In the genomic region with DNA sequence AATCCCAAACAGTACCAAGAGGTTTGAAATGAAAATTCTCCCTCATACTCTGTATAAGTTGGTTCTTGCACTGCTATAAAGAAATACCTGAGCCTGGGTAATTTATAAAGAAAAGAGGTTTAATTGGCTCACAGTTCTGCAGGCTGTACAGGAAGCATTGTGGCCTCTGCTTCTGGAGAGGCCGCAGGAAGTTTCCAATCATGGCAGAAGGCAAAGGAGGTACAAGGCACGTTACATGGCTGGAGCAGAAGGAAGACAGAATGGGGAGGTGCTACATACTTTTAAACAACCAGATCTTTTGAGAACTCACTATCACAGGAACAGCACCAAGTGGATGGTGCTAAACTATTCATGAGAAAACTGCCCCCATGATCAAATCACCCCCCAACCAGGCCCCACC, we compare ENCODE assay signal across 26 cellular contexts.
"Had no signal": no experiment of that assay in that cellular context is flagged by ENCODE, and none has a peak within 500 bp of the region (broad histone marks: within the 10 kb centered on the region; RNA-seq: fewer than 3 reads in every experiment).

No MANE protein-coding gene starts in this region.

- H3K9ac ChIP-seq: neural progenitor cell, parathyroid adenoma had no signal

- H3K27ac ChIP-seq: neural progenitor cell, ovary, parathyroid adenoma, psoas muscle, right lobe of liver, sigmoid colon, suprapubic skin, testis, tibial artery, transverse colon, upper lobe of right lung, uterus had no signal

- H3K4me1 ChIP-seq: neural progenitor cell, parathyroid adenoma, psoas muscle, right lobe of liver, sigmoid colon, suprapubic skin, testis, tibial artery, transverse colon, upper lobe of right lung, uterus had no signal

- H3K36me3 ChIP-seq: neural progenitor cell, ovary, right lobe of liver, sigmoid colon, suprapubic skin, tibial artery, transverse colon, upper lobe of right lung, uterus had no signal

- DNase-seq: natural killer cell; occipital lobe; ovary; posterior cingulate gyrus; psoas muscle; right cardiac atrium; right lobe of liver; sigmoid colon; small intestine; stimulated activated CD4-positive, alpha-beta T cell treated with anti-CD3 and anti-CD28 coated beads, Interleukin-15, amount 100 ng/mL, for 24 hours; stimulated activated CD4-positive, alpha-beta T cell treated with anti-CD3 and anti-CD28 coated beads, Interleukin-4, amount 100 ng/mL, for 1 hour; stimulated activated CD4-positive, alpha-beta T cell treated with anti-CD3 and anti-CD28 coated beads, Interleukin-4, amount 100 ng/mL, for 4 hours; stimulated activated CD8-positive, alpha-beta memory T cell treated with anti-CD3 and anti-CD28 coated beads, Interleukin-4, amount 100 ng/mL, for 48 hours; stimulated activated naive CD4-positive, alpha-beta T cell; stimulated activated naive CD8-positive, alpha-beta T cell treated with anti-CD3 and anti-CD28 coated beads, Interleukin-15, amount 100 ng/mL, for 72 hours; stimulated activated naive CD8-positive, alpha-beta T cell treated with anti-CD3 and anti-CD28 coated beads, Interleukin-15, Interleukin-2, amounts not matched to agents 100 U/mL and 50 U/mL, for 24 hours; substantia nigra; testis; tibial artery; transverse colon; upper lobe of right lung; uterus had no signal

- H2AFZ ChIP-seq: neural progenitor cell, parathyroid adenoma had no signal

- H3K79me2 ChIP-seq: parathyroid adenoma had no signal

- H3K4me2 ChIP-seq: neural progenitor cell had no signal

- ATAC-seq: natural killer cell; psoas muscle; right cardiac atrium; right lobe of liver; stimulated activated memory B cell treated with anti-CD40 and anti-IgM and Interleukin-4, amounts not matched to agents 10 μg/mL and 1 μg/mL and 100 μg/mL, for 72 hours; stimulated activated naive CD8-positive, alpha-beta T cell treated with anti-CD3 and anti-CD28 coated beads, Interleukin-15, amount 100 ng/mL, for 72 hours; stimulated activated naive CD8-positive, alpha-beta T cell treated with anti-CD3 and anti-CD28 coated beads, Interleukin-15, Interleukin-2, amounts not matched to agents 100 U/mL and 50 U/mL, for 24 hours; upper lobe of right lung had no signal

- H3K27me3 ChIP-seq: neural progenitor cell, ovary, right lobe of liver, sigmoid colon, suprapubic skin, testis, tibial artery, upper lobe of right lung, uterus had no signal

- H3K9me3 ChIP-seq: ovary, psoas muscle, right lobe of liver, sigmoid colon, suprapubic skin, testis, tibial artery, transverse colon, upper lobe of right lung, uterus had no signal

- H3K4me3 ChIP-seq: neural progenitor cell, ovary, psoas muscle, right lobe of liver, sigmoid colon, suprapubic skin, testis, tibial artery, transverse colon, upper lobe of right lung, uterus had no signal
